8 cellular contexts compared by ENCODE assay signal in genomic region chr3:172675371-172676193, GRCh38. TPM values are rescaled to one million over a fixed set of nuclear protein-coding genes. Genes with fewer than 3 reads are reported as not detected.
DNase-seq lines count a peak whose midpoint lies in the region; ATAC-seq and TF ChIP-seq lines count a peak whose summit lies in the region.

No MANE protein-coding gene starts in this region.

- no TSS peak for BruUV-seq in IMR-90 (replicated peaks; lab: Mats Ljungman, UMichigan)

- peak overlapping the region; percentile 73; the same call in 1 of the 2 replicates for H2BK120ac ChIP-seq in IMR-90 (ENCODE audit: low read depth, low read length)

- DNase-seq in EL, result peak; percentile 62
- peak; percentile 65 for DNase-seq in IMR-90
- DNase-seq in RPMI7951 (ENCODE audit: low read depth), result peak; percentile 63
- peak; percentile 63 for DNase-seq in epithelial cell of esophagus (ENCODE audit: low read depth)

- no peak overlapping the region for H3K56ac ChIP-seq in IMR-90 (ENCODE audit: extremely low read depth, insufficient read depth, low read length)

- peak overlapping the region; percentile 20; the same call in 1 of the 2 replicates for H4K5ac ChIP-seq in IMR-90 (ENCODE audit: low read depth, low read length)

- peak overlapping the region; percentile 29; the same call in 1 of the 2 replicates for H4K91ac ChIP-seq in IMR-90 (ENCODE audit: insufficient read depth, low read depth, low read length)

- H3K4me2 ChIP-seq in IMR-90 (ENCODE audit: low read depth, low read length), result peak overlapping the region; percentile 56; the same call in 1 of the 2 replicates

- intact Hi-C loops in IMR-90 (cut with micrococcal nuclease), result no loop called here

- H3K4me1 ChIP-seq in IMR-90 (ENCODE audit: control insufficient read depth, insufficient read depth, low read length) (peaks cover 16% of the 10 kb centered on the region), neutrophil (ENCODE audit: control insufficient read depth in 1 of 2, insufficient read depth in 1 of 2, low read depth in 1 of 2, low read length in 1 of 2) (peaks cover 0 to 3% of the 10 kb centered on the region in 2 experiments)

- H3K9me3 ChIP-seq in IMR-90 (ENCODE audit: control insufficient read depth, insufficient read depth, low read length) (no peaks in the 10 kb centered on the region), neutrophil (no peaks in the 10 kb centered on the region)

- peak overlapping the region; percentile 61 for H2BK20ac ChIP-seq in IMR-90 (ENCODE audit: low read depth, low read length)

- TF ChIP-seq CTCF in IMR-90 (conservative IDR thresholded peaks at IDR 0.05; ENCODE audit: low read depth, low read length), result peak; percentile 62
- peak; percentile 69 for TF ChIP-seq CTCF in epithelial cell of esophagus (IDR thresholded peaks at IDR 0.05; ENCODE audit: insufficient read depth, low read depth, low read length, missing control alignments)
- TF ChIP-seq CTCF in neutrophil (IDR thresholded peaks at IDR 0.05), result peak; percentile 85

- H3K23ac ChIP-seq in IMR-90 (ENCODE audit: low read depth, low read length), result no peak overlapping the region

- H3K14ac ChIP-seq in IMR-90 (replicated peaks; ENCODE audit: low read depth, low read length), result peak overlapping the region; percentile 64; the same call in 1 of the 2 replicates

- dilution Hi-C loops in IMR-90 (cut with HindIII; ENCODE audit: low sequenced_read_pairs, unreplicated experiment), result no loop called here

- H4K20me1 ChIP-seq in IMR-90 (ENCODE audit: insufficient read depth, low read length), result no peaks in the 10 kb centered on the region

- peak; percentile 18; the same call in 1 of the 2 replicates for ATAC-seq in IMR-90 (ENCODE audit: low read depth)
- ATAC-seq in HG02885 (IDR thresholded peaks at IDR 0.05; ENCODE audit: poor library complexity, unreplicated experiment), result no peak
- no peak for ATAC-seq in HG02763 (IDR thresholded peaks at IDR 0.05; ENCODE audit: unreplicated experiment)
- no peak for ATAC-seq in GM21515 (IDR thresholded peaks at IDR 0.05; ENCODE audit: unreplicated experiment)

- no peak overlapping the region for H2AFZ ChIP-seq in IMR-90 (replicated peaks; ENCODE audit: low read length, poor library complexity)

- no peaks in the 10 kb centered on the region; the same call in 1 of the 2 replicates for H3K9me1 ChIP-seq in IMR-90 (ENCODE audit: insufficient read depth, low read length)

- WGBS in IMR-90 (ENCODE audit: extremely low coverage in 2 of 2, insufficient read length in 1 of 2), 2 experiments, result no CpG with 5 or more reads among the region's 7 CpGs

- H3K18ac ChIP-seq in IMR-90 (ENCODE audit: low read depth, low read length), result peak overlapping the region; percentile 57; the same call in 1 of the 2 replicates

- H3K27ac ChIP-seq in IMR-90 (ENCODE audit: insufficient read depth, low read length) (peak overlapping the region; percentile 70; the same call in 1 of the 2 replicates), neutrophil (no peak overlapping the region)

- peak overlapping the region; percentile 83; the same call in 2 of the 3 replicates for H2BK15ac ChIP-seq in IMR-90 (ENCODE audit: low read depth, low read length)

- H3K9ac ChIP-seq in IMR-90 (ENCODE audit: low read depth, low read length), result no peak overlapping the region; the same call in 1 of the 2 replicates

- peak overlapping the region; percentile 26 to 42; a peak in 2 of 4 replicates for H4K8ac ChIP-seq in IMR-90 (ENCODE audit: low read depth in 2 of 2, low read length in 2 of 2)

- POLR2A ChIA-PET in IMR-90 (lab: Charles Lee; ENCODE audit: unreplicated experiment), result no interaction called here

- H2AK5ac ChIP-seq in IMR-90 (ENCODE audit: low read depth, low read length), result peak overlapping the region; percentile 86

- peak overlapping the region; percentile 81 for H2BK5ac ChIP-seq in IMR-90 (ENCODE audit: low read depth, low read length, poor library complexity, severe bottlenecking)

- no peaks in the 10 kb centered on the region for H3K27me3 ChIP-seq in IMR-90 (ENCODE audit: control insufficient read depth, insufficient read depth, low read length)
- no peaks in the 10 kb centered on the region for H3K27me3 ChIP-seq in neutrophil

- TF ChIP-seq POLR2A in IMR-90 (IDR thresholded peaks at IDR 0.05; ENCODE audit: low read depth, low read length), result no peak

- H3K36me3 ChIP-seq in IMR-90 (ENCODE audit: control insufficient read depth, insufficient read depth, low read length) (no peaks in the 10 kb centered on the region), neutrophil (no peaks in the 10 kb centered on the region)

- TF ChIP-seq RAD21 in IMR-90 (IDR thresholded peaks at IDR 0.05; ENCODE audit: low read length), result peak; percentile 34; the same call in 1 of the 2 replicates

- H3K4me3 ChIP-seq in IMR-90 (ENCODE audit: insufficient read depth, low read depth, low read length), result no peak overlapping the region
- H3K4me3 ChIP-seq in epithelial cell of esophagus (ENCODE audit: low read length), result no peak overlapping the region
- H3K4me3 ChIP-seq in neutrophil (ENCODE audit: low read depth in 1 of 2, low read length in 1 of 2), result no peak overlapping the region

- CTCF ChIA-PET in IMR-90 (lab: Yijun Ruan, JAX), result interaction anchor here (1.4 kb wide), 1 partner anchor 35 kb away, joined by 5 read pairs; the partner anchor contains the start of gene NCEH1

- H3K4ac ChIP-seq in IMR-90 (ENCODE audit: low read depth, low read length), result peak overlapping the region; percentile 69

- no peak overlapping the region for H2AK9ac ChIP-seq in IMR-90 (replicated peaks; ENCODE audit: low read depth, low read length, poor library complexity)

- peaks cover 28 to 59% of the 10 kb centered on the region in 2 experiments for H3K79me1 ChIP-seq in IMR-90 (ENCODE audit: low read depth in 1 of 2, low read length in 2 of 2)

- in situ Hi-C loops in IMR-90 (cut with MboI; ENCODE audit: low sequenced_read_pairs), result no loop called here

TF ChIP-seq in IMR-90, 13 proteins besides CTCF, POLR2A, EP300 and RAD21:
- TF ChIP-seq RFX5 (IDR thresholded peaks at IDR 0.05; ENCODE audit: low read depth, low read length) (no peak), SMC3 (IDR thresholded peaks at IDR 0.05; ENCODE audit: low read depth, low read length) (0 out of 2 replicates have a peak, but pooled peaks have one; percentile 6)

RNA-seq across cellular contexts. Expression of gene NCEH1, which starts 35.3 kb away (rescaled TPM):
- total RNA-seq in IMR-90 (2012; rRNA removed), result 23.3 and 28.9 TPM in 2 replicates
- polyA plus RNA-seq in IMR-90 (2012; rRNA removed), result 22.3 and 23.5 TPM in 2 replicates
- 8.0 and 12.7 TPM in 2 replicates for polyA plus RNA-seq in IMR-90 (2012; cell fraction: cytosol; rRNA removed)
- 5.1 and 13.7 TPM in 2 replicates for polyA plus RNA-seq in IMR-90 (2012; cell fraction: nucleus; rRNA removed; ENCODE audit: low replicate concordance)
- total RNA-seq in RPMI7951 (2014; rRNA removed; shearing (Covaris generic)), result 21.8 and 24.8 TPM in 2 replicates
